ENCODE assay signal across 9 cellular contexts in the genomic region with DNA sequence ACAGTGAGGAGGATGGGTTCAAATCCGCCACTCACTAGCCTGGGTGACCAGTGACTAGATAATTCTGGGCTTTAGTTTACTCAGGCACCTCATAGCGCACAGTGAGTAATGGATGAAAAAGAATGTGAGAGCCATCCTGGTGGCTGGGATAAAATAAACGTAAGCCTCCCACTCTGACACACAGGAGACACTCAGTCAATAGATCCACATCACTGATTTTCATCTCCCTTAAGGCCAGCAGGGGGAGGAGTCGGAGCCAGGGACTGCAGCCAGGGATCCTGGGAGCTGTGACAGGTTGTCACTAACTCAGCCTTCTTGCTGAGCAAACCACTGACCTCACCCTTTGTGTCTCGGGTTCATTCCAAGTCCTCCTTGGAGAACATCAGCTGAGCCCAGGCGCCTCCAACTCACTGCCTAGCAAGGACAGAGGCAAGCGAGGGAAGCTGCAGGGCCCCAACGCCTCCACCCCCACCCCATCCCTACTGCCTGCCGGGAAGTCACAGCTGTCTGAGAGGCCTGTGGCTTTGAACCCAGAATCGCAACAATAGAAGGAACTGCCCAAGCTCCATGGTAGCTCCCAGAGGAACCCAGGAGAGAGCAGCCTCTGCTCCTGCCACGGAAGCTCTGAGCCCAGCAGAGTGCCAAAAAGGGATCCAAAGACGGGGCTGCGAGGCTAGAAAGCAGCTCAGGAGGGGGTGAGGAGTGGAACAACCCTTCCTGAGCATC. TPM values are rescaled to one million over a fixed set of nuclear protein-coding genes. Genes with fewer than 3 reads are reported as not detected.
DNase-seq lines count a peak whose midpoint lies in the region; ATAC-seq, FAIRE-seq and TF ChIP-seq lines count a peak whose summit lies in the region.
"Had no signal": no experiment of that assay in that cellular context is flagged by ENCODE, and none has a peak within 500 bp of the region (broad histone marks: within the 10 kb centered on the region; RNA-seq: fewer than 3 reads in every experiment).

No MANE protein-coding gene starts in this region.

- peaks cover 11% of the 10 kb centered on the region for H4K20me1 ChIP-seq in K562 (replicated peaks; ENCODE audit: control insufficient read depth, insufficient read depth, low read length)

- H2AFZ ChIP-seq in K562 (ENCODE audit: low read depth, low read length), result no peak overlapping the region

- POLR2A ChIA-PET in K562 (lab: Yijun Ruan, JAX), result interaction anchor here (0.5 to 7.1 kb wide), 13 partner anchors 14 to 1071 kb away, joined by 3 to 98 read pairs (median 4); a partner anchor contains a TSS

- peaks cover 40% of the 10 kb centered on the region for H3K79me2 ChIP-seq in K562 (ENCODE audit: control insufficient read depth, insufficient read depth, low read length)

- TF ChIP-seq EP300 in K562 (IDR thresholded peaks at IDR 0.05; ENCODE audit: low read length), result peak; percentile 50; the same call in 1 of the 2 replicates

- DNase-seq in NCI-H2081 (lab: John Stamatoyannopoulos, UW), result peak; percentile 31 to 66
- no peak for DNase-seq in NCI-H2081 treated with DMSO at 0.1 percent for 48 hours (lab: John Stamatoyannopoulos, UW)
- DNase-seq in NCI-H2227 (lab: John Stamatoyannopoulos, UW; ENCODE audit: unreplicated experiment), result peak; percentile 77
- DNase-seq in K562 (ENCODE audit: extremely low read depth in 1 of 4, low spot score in 3 of 4), result peak; percentile 72 to 88 (median 76)
- peak; percentile 79 for DNase-seq in sciatic nerve (ENCODE audit: low spot score)

- CTCF ChIA-PET in K562 (lab: Yijun Ruan, JAX; ENCODE audit: low intra/inter-chr PET ratio), result interaction anchor here (1.6 kb wide), 1 partner anchor 31 kb away, joined by 8 read pairs; a partner anchor contains a TSS

- H3K9me3 ChIP-seq in K562 (replicated peaks; ENCODE audit: control insufficient read depth, insufficient read depth, low read depth, low read length) (no peaks in the 10 kb centered on the region), iPS-20b (ENCODE audit: insufficient read depth, low read depth, low read length) (no peaks in the 10 kb centered on the region)

- H3K4me2 ChIP-seq in K562 (ENCODE audit: insufficient read depth, low read length), result peak overlapping the region; percentile 45; the same call in 1 of the 2 replicates

- peaks cover 11% of the 10 kb centered on the region for H3K9me1 ChIP-seq in K562 (ENCODE audit: control insufficient read depth, insufficient read depth, low read length)

- H3K36me3 ChIP-seq in K562 (ENCODE audit: control insufficient read depth, insufficient read depth, low read length), result no peaks in the 10 kb centered on the region
- no peaks in the 10 kb centered on the region for H3K36me3 ChIP-seq in iPS-20b (ENCODE audit: insufficient read depth, low read depth, low read length)

- H3K4me1 ChIP-seq in K562 (replicated peaks in 1 of 2; ENCODE audit: control insufficient read depth in 2 of 2, insufficient read depth in 2 of 2, low read length in 2 of 2) (peaks cover 63 to 72% of the 10 kb centered on the region in 2 experiments), iPS-20b (ENCODE audit: insufficient read depth, low read length) (peaks cover 56% of the 10 kb centered on the region)

- H3K9ac ChIP-seq in K562 (ENCODE audit: insufficient read depth in 1 of 2, low read depth in 2 of 2, low read length in 2 of 2) (peak overlapping the region; percentile 35 to 57; a peak in 2 of 4 replicates), iPS-20b (ENCODE audit: low read depth, low read length) (peak overlapping the region; percentile 32; the same call in 1 of the 2 replicates)

- TF ChIP-seq CTCF in K562 (IDR thresholded peaks at IDR 0.05 in 2 of 3, conservative IDR thresholded peaks at IDR 0.05 in 1 of 3; ENCODE audit: insufficient read depth in 2 of 3, low read depth in 1 of 3, low read length in 3 of 3), result peak; percentile 28 to 51 (median 49); a peak in 4 of 6 replicates

- peak overlapping the region; percentile 51; the same call in 2 of the 3 replicates for H3K27ac ChIP-seq in K562 (ENCODE audit: extremely low read depth, low read depth, low read length)
- no peak overlapping the region for H3K27ac ChIP-seq in iPS-20b (ENCODE audit: low read length)

- TF ChIP-seq RAD21 in K562 (CRISPR knock-in tag; conservative IDR thresholded peaks at IDR 0.05 in 1 of 2, IDR thresholded peaks at IDR 0.05 in 1 of 2), result peak in 1 of 2 experiments; percentile 61; a peak in 3 of 4 replicates

- in situ Hi-C loops in K562 (cut with MboI), result no loop called here

- BruUV-seq in K562 (replicated peaks; lab: Mats Ljungman, UMichigan), result no TSS peak

- H3K4me3 ChIP-seq in K562, result no peak overlapping the region
- no peak overlapping the region for H3K4me3 ChIP-seq in iPS-20b (ENCODE audit: low read length)

- FAIRE-seq in K562 (lab: Jason Lieb, UNC), result peak; percentile 89
- FAIRE-seq: endometrium had no signal

- H3K27me3 ChIP-seq in K562 (ENCODE audit: control insufficient read depth in 2 of 2, insufficient read depth in 2 of 2, low read length in 2 of 2), result no peaks in the 10 kb centered on the region
- H3K27me3 ChIP-seq in iPS-20b (ENCODE audit: insufficient read depth, low read length), result no peaks in the 10 kb centered on the region

- peak; percentile 61 for ATAC-seq in K562
- ATAC-seq in sciatic nerve, result peak; percentile 66
- ATAC-seq in GM21367 (IDR thresholded peaks at IDR 0.05; ENCODE audit: unreplicated experiment), result no peak
- no peak for ATAC-seq in GM19035 (IDR thresholded peaks at IDR 0.05; ENCODE audit: unreplicated experiment)

- 15% methylated on average over 12 of the region's 13 CpGs for WGBS in K562 (ENCODE audit: insufficient coverage, low coverage, missing lambda C conversion rate)

- intact Hi-C loops in K562 (cut with micrococcal nuclease) (no loop called here), sciatic nerve (cut with DNase I) (no loop called here)

- TF ChIP-seq POLR2A in K562 (conservative IDR thresholded peaks at IDR 0.05), result no peak

RNA-seq across cellular contexts. Expression of a gene that starts 30.7 kb away (rescaled TPM):
- 70.6 and 142 TPM in 2 replicates for total RNA-seq in K562 (2011; cell fraction: chromatin; rRNA removed; ENCODE audit: low replicate concordance)
- total RNA-seq in K562 (2011; cell fraction: nucleolus; rRNA removed), result 45.5 and 48.2 TPM in 2 replicates
- 51.8 and 52.7 TPM in 2 replicates for total RNA-seq in K562 (2011; cell fraction: nucleoplasm; rRNA removed)
- total RNA-seq in K562 (2014; rRNA removed) (18.6 and 22.7 TPM in 2 replicates), K562 (2014; rRNA removed; fragmentation: Illumina TruSeq; extraction: Trizol) (13.1 and 16.4 TPM in 2 replicates), K562 (2015; rRNA removed; fragmentation: Illumina TruSeq; extraction: Trizol) (13.5 and 14.2 TPM in 2 replicates), K562 (2021) (66.6 and 74.1 TPM in 2 replicates), sciatic nerve (183 TPM)
- polyA plus RNA-seq in K562 (2011; rRNA removed) (28.6 and 44.1 TPM in 2 replicates), K562 (2014; fragmentation: Illumina TruSeq; extraction: Trizol) (64.7 and 71.8 TPM in 2 replicates), K562 (2014; fragmentation: Nextera tagmentation; extraction: Ambion mirVana) (1 to 10 TPM; 4.0 to 4.8 TPM), K562 (2014; rRNA removed) (40.7 and 42.2 TPM in 2 replicates)
- polyA plus RNA-seq in K562 (2011; cell fraction: cytosol; rRNA removed), result 31.5 and 36.7 TPM in 2 replicates
- 43.4 and 76.1 TPM in 2 replicates for polyA plus RNA-seq in K562 (2011; cell fraction: nucleus; rRNA removed)
- polyA plus RNA-seq in K562 (2012), result 59.0 and 70.2 TPM in 2 replicates
- polyA minus RNA-seq in K562 (2011; rRNA and poly(A)+ RNA removed), result 19.9 and 22.3 TPM in 2 replicates
- polyA minus RNA-seq in K562 (2011; cell fraction: cytosol; rRNA and poly(A)+ RNA removed), result 16.7 and 38.8 TPM in 2 replicates
- polyA minus RNA-seq in K562 (2011; cell fraction: nucleus; rRNA and poly(A)+ RNA removed), result 12.4 and 19.8 TPM in 2 replicates

RNA-seq across cellular contexts. Expression of a gene that starts 33.9 kb away (rescaled TPM):
- 1,112 and 2,318 TPM in 2 replicates for total RNA-seq in K562 (2011; cell fraction: chromatin; rRNA removed; ENCODE audit: low replicate concordance)
- total RNA-seq in K562 (2011; cell fraction: nucleolus; rRNA removed), result 2,659 and 3,037 TPM in 2 replicates
- total RNA-seq in K562 (2011; cell fraction: nucleoplasm; rRNA removed), result 2,953 and 5,147 TPM in 2 replicates
- total RNA-seq in K562 (2014; rRNA removed), result 4,900 and 6,436 TPM in 2 replicates
- 3,191 and 3,833 TPM in 2 replicates for total RNA-seq in K562 (2014; rRNA removed; fragmentation: Illumina TruSeq; extraction: Trizol)
- total RNA-seq in K562 (2015; rRNA removed; fragmentation: Illumina TruSeq; extraction: Trizol), result 3,802 and 3,820 TPM in 2 replicates
- total RNA-seq in K562 (2021), result 3,845 and 4,075 TPM in 2 replicates
- 7,931 and 10,886 TPM in 2 replicates for polyA plus RNA-seq in K562 (2011; rRNA removed)
- polyA plus RNA-seq in K562 (2011; cell fraction: cytosol; rRNA removed), result 11,423 and 15,718 TPM in 2 replicates
- 3,653 and 4,979 TPM in 2 replicates for polyA plus RNA-seq in K562 (2011; cell fraction: nucleus; rRNA removed)
- polyA plus RNA-seq in K562 (2012), result 4,990 and 8,357 TPM in 2 replicates
- polyA plus RNA-seq in K562 (2014; fragmentation: Illumina TruSeq; extraction: Trizol), result 5,372 and 5,510 TPM in 2 replicates
- 1,000 to 10,000 TPM; 6,875 to 7,674 TPM for polyA plus RNA-seq in K562 (2014; fragmentation: Nextera tagmentation; extraction: Ambion mirVana)
- polyA plus RNA-seq in K562 (2014; rRNA removed), result 6,483 and 6,682 TPM in 2 replicates
- polyA minus RNA-seq in K562 (2011; rRNA and poly(A)+ RNA removed), result 5,001 and 5,431 TPM in 2 replicates
- 2,569 and 3,110 TPM in 2 replicates for polyA minus RNA-seq in K562 (2011; cell fraction: cytosol; rRNA and poly(A)+ RNA removed)
- 738 and 1,257 TPM in 2 replicates for polyA minus RNA-seq in K562 (2011; cell fraction: nucleus; rRNA and poly(A)+ RNA removed)
- 760 TPM for total RNA-seq in sciatic nerve

RNA-seq across cellular contexts. Expression of a gene that starts 40.3 kb away (rescaled TPM):
- total RNA-seq in K562 (2011; cell fraction: chromatin; rRNA removed; ENCODE audit: low replicate concordance), result 689 and 1,391 TPM in 2 replicates
- 533 and 578 TPM in 2 replicates for total RNA-seq in K562 (2011; cell fraction: nucleolus; rRNA removed)
- 336 and 477 TPM in 2 replicates for total RNA-seq in K562 (2011; cell fraction: nucleoplasm; rRNA removed)
- total RNA-seq in K562 (2014; rRNA removed) (96.4 and 124 TPM in 2 replicates), K562 (2014; rRNA removed; fragmentation: Illumina TruSeq; extraction: Trizol) (48.2 and 49.7 TPM in 2 replicates), K562 (2015; rRNA removed; fragmentation: Illumina TruSeq; extraction: Trizol) (51.5 and 54.4 TPM in 2 replicates), K562 (2021) (172 and 190 TPM in 2 replicates), sciatic nerve (82.6 TPM)
- polyA plus RNA-seq in K562 (2011; rRNA removed) (51.7 and 78.4 TPM in 2 replicates), K562 (2014; fragmentation: Illumina TruSeq; extraction: Trizol) (81.4 and 108 TPM in 2 replicates), K562 (2014; fragmentation: Nextera tagmentation; extraction: Ambion mirVana) (10 to 100 TPM; 11.9 to 18.2 TPM), K562 (2014; rRNA removed) (78.4 and 94.0 TPM in 2 replicates)
- polyA plus RNA-seq in K562 (2011; cell fraction: cytosol; rRNA removed), result 52.9 and 58.6 TPM in 2 replicates
- 319 and 415 TPM in 2 replicates for polyA plus RNA-seq in K562 (2011; cell fraction: nucleus; rRNA removed)
- polyA plus RNA-seq in K562 (2012), result 82.4 and 85.4 TPM in 2 replicates
- polyA minus RNA-seq in K562 (2011; rRNA and poly(A)+ RNA removed), result 168 and 179 TPM in 2 replicates
- 131 and 132 TPM in 2 replicates for polyA minus RNA-seq in K562 (2011; cell fraction: cytosol; rRNA and poly(A)+ RNA removed)
- 176 and 241 TPM in 2 replicates for polyA minus RNA-seq in K562 (2011; cell fraction: nucleus; rRNA and poly(A)+ RNA removed)

RNA-seq across cellular contexts. Expression of a gene that starts 56.9 kb away (rescaled TPM):
- total RNA-seq in K562 (2011; cell fraction: chromatin; rRNA removed; ENCODE audit: low replicate concordance), result under 0.01 TPM in 2 replicates
- total RNA-seq in K562 (2011; cell fraction: nucleolus; rRNA removed), result under 0.01 TPM in 2 replicates
- total RNA-seq in K562 (2011; cell fraction: nucleoplasm; rRNA removed), result under 0.01 TPM in 2 replicates
- total RNA-seq in K562 (2014; rRNA removed) (under 0.01 TPM in 2 replicates), K562 (2014; rRNA removed; fragmentation: Illumina TruSeq; extraction: Trizol) (25,223 and 25,496 TPM in 2 replicates), K562 (2015; rRNA removed; fragmentation: Illumina TruSeq; extraction: Trizol) (12,048 and 12,298 TPM in 2 replicates), K562 (2021) (3,537 and 4,682 TPM in 2 replicates), sciatic nerve (15,390 TPM)
- polyA plus RNA-seq in K562 (2011; rRNA removed) (under 0.01 TPM in 1 of 2 replicates, not detected in the other), K562 (2014; fragmentation: Illumina TruSeq; extraction: Trizol) (not detected in 2 replicates), K562 (2014; fragmentation: Nextera tagmentation; extraction: Ambion mirVana) (not detected), K562 (2014; rRNA removed) (not detected in 2 replicates)
- under 0.01 TPM in 2 replicates for polyA plus RNA-seq in K562 (2011; cell fraction: cytosol; rRNA removed)
- polyA plus RNA-seq in K562 (2011; cell fraction: nucleus; rRNA removed), result under 0.01 TPM in 2 replicates
- 413 TPM in 1 of 2 replicates, not detected in the other for polyA plus RNA-seq in K562 (2012)
- polyA minus RNA-seq in K562 (2011; rRNA and poly(A)+ RNA removed), result 22,641 and 27,760 TPM in 2 replicates
- 52,716 and 68,347 TPM in 2 replicates for polyA minus RNA-seq in K562 (2011; cell fraction: cytosol; rRNA and poly(A)+ RNA removed)
- polyA minus RNA-seq in K562 (2011; cell fraction: nucleus; rRNA and poly(A)+ RNA removed), result under 0.01 TPM in 2 replicates

RNA-seq across cellular contexts. Expression of a gene that starts 58.2 kb away (rescaled TPM):
- under 0.01 TPM in 2 replicates for total RNA-seq in K562 (2011; cell fraction: chromatin; rRNA removed; ENCODE audit: low replicate concordance)
- under 0.01 TPM in 2 replicates for total RNA-seq in K562 (2011; cell fraction: nucleolus; rRNA removed)
- total RNA-seq in K562 (2011; cell fraction: nucleoplasm; rRNA removed), result under 0.01 TPM in 2 replicates
- total RNA-seq in K562 (2014; rRNA removed) (under 0.01 TPM in 2 replicates), K562 (2014; rRNA removed; fragmentation: Illumina TruSeq; extraction: Trizol) (19,719 and 20,874 TPM in 2 replicates), K562 (2015; rRNA removed; fragmentation: Illumina TruSeq; extraction: Trizol) (10,612 and 10,827 TPM in 2 replicates), K562 (2021) (3,001 and 3,563 TPM in 2 replicates), sciatic nerve (1,748 TPM)
- polyA plus RNA-seq in K562 (2011; rRNA removed) (under 0.01 TPM in 2 replicates), K562 (2014; fragmentation: Illumina TruSeq; extraction: Trizol) (not detected in 2 replicates), K562 (2014; fragmentation: Nextera tagmentation; extraction: Ambion mirVana) (not detected), K562 (2014; rRNA removed) (not detected in 2 replicates)
- under 0.01 TPM in 1 of 2 replicates, not detected in the other for polyA plus RNA-seq in K562 (2011; cell fraction: cytosol; rRNA removed)
- polyA plus RNA-seq in K562 (2011; cell fraction: nucleus; rRNA removed), result under 0.01 TPM in 2 replicates
- 195 TPM in 1 of 2 replicates, not detected in the other for polyA plus RNA-seq in K562 (2012)
- 15,789 and 16,657 TPM in 2 replicates for polyA minus RNA-seq in K562 (2011; rRNA and poly(A)+ RNA removed)
- polyA minus RNA-seq in K562 (2011; cell fraction: cytosol; rRNA and poly(A)+ RNA removed), result 57,407 and 78,930 TPM in 2 replicates
- polyA minus RNA-seq in K562 (2011; cell fraction: nucleus; rRNA and poly(A)+ RNA removed), result under 0.01 TPM in 2 replicates

Comparison
In these comparisons a context has a peak if more than half of its experiments do, and no peak if none do; other contexts are left out.
1. ATAC-seq: peak in K562 (single experiment) and sciatic nerve (single experiment); none in GM21367 (single experiment) and GM19035 (single experiment).